1 cellular context compared by ENCODE assay signal in genomic region chr1:66532798-66533783, GRCh38.
TF ChIP-seq lines count a peak whose summit lies in the region.

No MANE protein-coding gene starts in this region.

TF ChIP-seq in K562, 482 proteins besides CTCF, POLR2A, EP300 and RAD21 (continued from another document):
- TF ChIP-seq PRDM10 (IDR thresholded peaks at IDR 0.05; ENCODE audit: partially characterized antibody), result peak; percentile 90
- no peak for TF ChIP-seq KHSRP (IDR thresholded peaks at IDR 0.05)
- no peak for TF ChIP-seq ETV6 (IDR thresholded peaks at IDR 0.05; ENCODE audit: borderline replicate concordance in 1 of 2, low read depth in 2 of 2, low read length in 1 of 2)
- TF ChIP-seq ETV6 (CRISPR knock-in tag; IDR thresholded peaks at IDR 0.05; ENCODE audit: borderline replicate concordance), result no peak
- TF ChIP-seq ZNF717 (CRISPR knock-in tag; IDR thresholded peaks at IDR 0.05), result no peak
- no peak for TF ChIP-seq SRSF3 (IDR thresholded peaks at IDR 0.05; ENCODE audit: insufficient read depth, low read length)
- TF ChIP-seq POLR2G (IDR thresholded peaks at IDR 0.05; ENCODE audit: low read depth, low read length), result no peak
- no peak for TF ChIP-seq BRD9 (IDR thresholded peaks at IDR 0.05; ENCODE audit: low read depth, partially characterized antibody)
TF ChIP-seq in K562: peak in this region for 4.
